Comparison of ENCODE assay signal across 12 cellular contexts in genomic region chr13:35712907-35713685, GRCh38.
DNase-seq lines count a peak whose midpoint lies in the region; ATAC-seq and TF ChIP-seq lines count a peak whose summit lies in the region.
"Had no signal": no experiment of that assay in that cellular context is flagged by ENCODE, and none has a peak within 500 bp of the region (broad histone marks: within the 10 kb centered on the region; RNA-seq: fewer than 3 reads in every experiment).

No MANE protein-coding gene starts in this region.

- peak; percentile 96 for DNase-seq in BJ (ENCODE audit: low read depth)
- peak; percentile 50 for DNase-seq in H7
- peak; percentile 78 to 85 for DNase-seq in foreskin fibroblast
- DNase-seq in GOT3 (lab: John Stamatoyannopoulos, UW) = no peak
- DNase-seq in NCI-H2029 treated with DMSO at 0.1 percent for 48 hours (lab: John Stamatoyannopoulos, UW) = no peak
- DNase-seq: amygdala, NCI-H510A, testis had no signal

- H3K27me3 ChIP-seq in BJ (ENCODE audit: control insufficient read depth, insufficient read depth, low read length) (no peaks in the 10 kb centered on the region), H7 (ENCODE audit: control insufficient read depth, insufficient read depth, low read length) (no peaks in the 10 kb centered on the region)
- H3K27me3 ChIP-seq: right atrium auricular region, testis had no signal

- 0 out of 2 replicates have a peak overlapping the region, but pooled peaks have one; percentile 18 for H3K4me3 ChIP-seq in BJ (ENCODE audit: low read depth, low read length)
- H3K4me3 ChIP-seq in H7 (ENCODE audit: insufficient read depth, low read depth, low read length) = no peak overlapping the region
- no peak overlapping the region for H3K4me3 ChIP-seq in foreskin fibroblast (ENCODE audit: low read depth in 1 of 2, low read length in 2 of 2)
- H3K4me3 ChIP-seq: right atrium auricular region, testis had no signal

- CTCF ChIA-PET in BJ (lab: Yijun Ruan, JAX) = interaction anchor here (1.1 to 3.3 kb wide), 10 partner anchors 8 to 533 kb away, joined by 3 to 25 read pairs (median 4); no protein-coding TSS in a partner anchor

- no peak; the same call in 1 of the 2 replicates for TF ChIP-seq CTCF in BJ (IDR thresholded peaks at IDR 0.05; ENCODE audit: insufficient read depth, low read depth, low read length)
- peak; percentile 7 for TF ChIP-seq CTCF in foreskin fibroblast (IDR thresholded peaks at IDR 0.05; ENCODE audit: low read depth, low read length)

- peak; percentile 91 for ATAC-seq in SK-N-SH treated with all-trans-retinoic acid at 6 μM for 48 hours
- no peak for ATAC-seq in GM19455 (IDR thresholded peaks at IDR 0.05; ENCODE audit: unreplicated experiment)
- ATAC-seq in GM21737 (IDR thresholded peaks at IDR 0.05; ENCODE audit: unreplicated experiment) = no peak

- H3K36me3 ChIP-seq in BJ (ENCODE audit: control insufficient read depth, insufficient read depth, low read length) (no peaks in the 10 kb centered on the region), H7 (replicated peaks; ENCODE audit: control insufficient read depth, insufficient read depth, low read length) (no peaks in the 10 kb centered on the region)
- H3K36me3 ChIP-seq: right atrium auricular region had no signal

- POLR2A ChIA-PET in BJ (lab: Charles Lee) = interaction anchor here (0.8 to 3.4 kb wide), 5 partner anchors 9 to 237 kb away, joined by 3 to 30 read pairs (median 14); partner anchors contain the start of gene MAB21L1

TF ChIP-seq in SK-N-SH treated with all-trans-retinoic acid at 6 μM for 48 hours, 23 proteins besides CTCF, POLR2A, EP300 and RAD21:
- TF ChIP-seq TCF4 (CRISPR knock-in tag; IDR thresholded peaks at IDR 0.05; ENCODE audit: borderline replicate concordance) = peak; percentile 86
- no peak for TF ChIP-seq TOX (CRISPR knock-in tag; IDR thresholded peaks at IDR 0.05; ENCODE audit: borderline replicate concordance)
- TF ChIP-seq SNAI2 (CRISPR knock-in tag; IDR thresholded peaks at IDR 0.05) = no peak
- TF ChIP-seq, protein P1, sequence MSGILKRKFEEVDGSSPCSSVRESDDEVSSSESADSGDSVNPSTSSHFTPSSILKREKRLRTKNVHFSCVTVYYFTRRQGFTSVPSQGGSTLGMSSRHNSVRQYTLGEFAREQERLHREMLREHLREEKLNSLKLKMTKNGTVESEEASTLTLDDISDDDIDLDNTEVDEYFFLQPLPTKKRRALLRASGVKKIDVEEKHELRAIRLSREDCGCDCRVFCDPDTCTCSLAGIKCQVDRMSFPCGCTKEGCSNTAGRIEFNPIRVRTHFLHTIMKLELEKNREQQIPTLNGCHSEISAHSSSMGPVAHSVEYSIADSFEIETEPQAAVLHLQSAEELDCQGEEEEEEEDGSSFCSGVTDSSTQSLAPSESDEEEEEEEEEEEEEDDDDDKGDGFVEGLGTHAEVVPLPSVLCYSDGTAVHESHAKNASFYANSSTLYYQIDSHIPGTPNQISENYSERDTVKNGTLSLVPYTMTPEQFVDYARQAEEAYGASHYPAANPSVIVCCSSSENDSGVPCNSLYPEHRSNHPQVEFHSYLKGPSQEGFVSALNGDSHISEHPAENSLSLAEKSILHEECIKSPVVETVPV (CRISPR knock-in tag; IDR thresholded peaks at IDR 0.05) = no peak
- no peak for TF ChIP-seq GLIS3 (CRISPR knock-in tag; IDR thresholded peaks at IDR 0.05)
- TF ChIP-seq TSHZ2 (CRISPR knock-in tag; IDR thresholded peaks at IDR 0.05) = peak; percentile 12; the same call in 1 of the 2 replicates
- no peak for TF ChIP-seq ZNF8 (CRISPR knock-in tag; IDR thresholded peaks at IDR 0.05)
- no peak for TF ChIP-seq ESRRG (CRISPR knock-in tag; IDR thresholded peaks at IDR 0.05)
- TF ChIP-seq PPARA (CRISPR knock-in tag; IDR thresholded peaks at IDR 0.05; ENCODE audit: borderline replicate concordance) = no peak
- TF ChIP-seq OSR1 (CRISPR knock-in tag; IDR thresholded peaks at IDR 0.05) = no peak
- no peak for TF ChIP-seq ZFP30 (CRISPR knock-in tag; IDR thresholded peaks at IDR 0.05)

Comparison
In these comparisons a context has a peak if more than half of its experiments do, and no peak if none do; other contexts are left out.
1. DNase-seq: peak in BJ (single experiment), H7 (single experiment) and foreskin fibroblast (2 of 2); none in GOT3 (single experiment) and NCI-H2029 treated with DMSO at 0.1 percent for 48 hours (single experiment).